In genomic region chr6:81381382-81381916, GRCh38 we compare ENCODE assay signal across 26 cellular contexts.
"Had no signal": no experiment of that assay in that cellular context is flagged by ENCODE, and none has a peak within 500 bp of the region (broad histone marks: within the 10 kb centered on the region; RNA-seq: fewer than 3 reads in every experiment).

No MANE protein-coding gene starts in this region.

- H3K9me3 ChIP-seq: lower lobe of right lung, neutrophil, prostate gland, sigmoid colon, vagina had no signal

- H3K36me3 ChIP-seq: lower lobe of right lung, neural progenitor cell, neutrophil, prostate gland, sigmoid colon, spleen, tibial nerve, vagina had no signal

- ATAC-seq: left ventricle myocardium superior; lower lobe of right lung; natural killer cell; right cardiac atrium; stimulated activated memory B cell treated with anti-CD40 and anti-IgM and Interleukin-4, amounts not matched to agents 10 μg/mL and 1 μg/mL and 100 μg/mL, for 72 hours; stimulated activated naive CD8-positive, alpha-beta T cell treated with anti-CD3 and anti-CD28 coated beads, Interleukin-15, amount 100 ng/mL, for 72 hours had no signal

- H3K27me3 ChIP-seq: neural progenitor cell, neutrophil, sigmoid colon, spleen, tibial nerve, vagina had no signal

- H3K9ac ChIP-seq: neural progenitor cell had no signal

- H3K27ac ChIP-seq: lower lobe of right lung, neural progenitor cell, neutrophil, prostate gland, sigmoid colon, spleen, tibial nerve, vagina had no signal

- H3K4me3 ChIP-seq: lower lobe of right lung, neural progenitor cell, prostate gland, sigmoid colon, spleen, tibial nerve, vagina had no signal

- H3K4me2 ChIP-seq: neural progenitor cell had no signal

- DNase-seq: head of caudate nucleus; islet precursor cell; left ventricle myocardium superior; lower lobe of right lung; mammary epithelial cell; mesendoderm; naive B cell; natural killer cell; nephron progenitor cell; occipital lobe; retina; right cardiac atrium; sigmoid colon; small intestine; spleen; stimulated activated CD4-positive, alpha-beta T cell treated with anti-CD3 and anti-CD28 coated beads, Interleukin-4, amount 100 ng/mL, for 24 hours; stimulated activated CD8-positive, alpha-beta memory T cell treated with anti-CD3 and anti-CD28 coated beads, Interleukin-4, amount 100 ng/mL, for 48 hours; stimulated activated naive CD4-positive, alpha-beta T cell treated with Interleukin-2 at 50 U/mL for 16 hours; stimulated activated naive CD8-positive, alpha-beta T cell treated with anti-CD3 and anti-CD28 coated beads, Interleukin-15, amount 100 ng/mL, for 72 hours; substantia nigra had no signal

- FAIRE-seq: small intestine had no signal

- H3K4me1 ChIP-seq: lower lobe of right lung, neural progenitor cell, prostate gland, sigmoid colon, spleen, tibial nerve, vagina had no signal

- H2AFZ ChIP-seq: neural progenitor cell had no signal
